ENCODE assay signal across 10 cellular contexts in the genomic region with DNA sequence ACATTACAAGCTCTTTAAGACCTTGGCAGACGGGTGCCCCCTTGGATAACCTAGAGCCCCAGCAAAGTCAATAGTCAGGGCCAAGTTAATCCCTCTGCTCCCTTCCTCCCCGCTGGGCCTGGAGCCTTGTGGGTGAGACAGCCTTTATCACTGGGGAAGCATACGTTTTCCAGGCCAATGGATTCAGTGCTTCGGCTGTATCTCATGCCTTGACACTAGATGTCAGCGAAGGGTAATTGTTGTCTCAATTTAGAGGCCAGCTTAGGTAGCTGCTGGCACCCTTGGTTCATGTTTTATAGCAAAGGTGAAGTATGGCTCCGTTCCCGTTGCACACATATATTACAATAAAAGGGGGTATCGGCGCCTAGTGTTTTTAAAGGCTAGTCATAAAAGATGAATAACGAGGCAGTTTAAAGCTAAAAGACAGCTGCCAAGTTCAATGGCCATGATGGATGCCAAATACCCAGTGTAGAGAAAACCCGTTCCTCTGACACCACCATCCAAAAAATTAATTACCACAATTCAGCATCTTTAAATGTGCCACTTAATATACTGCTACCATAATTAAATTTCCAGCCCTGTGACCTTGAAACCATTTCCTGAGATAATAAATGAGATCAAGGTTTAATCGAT. TPM values are rescaled to one million over a fixed set of nuclear protein-coding genes. Genes with fewer than 3 reads are reported as not detected.
A peak's percentile ranks its signal among the peaks of the same experiment; 100 is the strongest.
DNase-seq lines count a peak whose midpoint lies in the region; FAIRE-seq and TF ChIP-seq lines count a peak whose summit lies in the region.
"Had no signal": no experiment of that assay in that cellular context is flagged by ENCODE, and none has a peak within 500 bp of the region (broad histone marks: within the 10 kb centered on the region; RNA-seq: fewer than 3 reads in every experiment).

No MANE protein-coding gene starts in this region.

- FAIRE-seq in small intestine (lab: Jason Lieb, UNC): no peak

- H3K27me3 ChIP-seq in endodermal cell (ENCODE audit: control insufficient read depth, insufficient read depth, low read length, poor library complexity, severe bottlenecking) (no peaks in the 10 kb centered on the region), small intestine (ENCODE audit: control insufficient read depth in 2 of 2, insufficient read depth in 2 of 2, low read length in 2 of 2) (peaks cover 0 to 7% of the 10 kb centered on the region in 2 donors), vagina (no peaks in the 10 kb centered on the region)
- no peaks in the 10 kb centered on the region for H3K27me3 ChIP-seq in CD8-positive, alpha-beta memory T cell (ENCODE audit: insufficient read depth, low read length, poor library complexity, severe bottlenecking)

- H3K36me3 ChIP-seq in endodermal cell (ENCODE audit: control insufficient read depth, insufficient read depth, low read length) (no peaks in the 10 kb centered on the region), small intestine (ENCODE audit: control insufficient read depth in 2 of 2, insufficient read depth in 2 of 2, low read length in 2 of 2) (no peaks in the 10 kb centered on the region), vagina (no peaks in the 10 kb centered on the region)
- H3K36me3 ChIP-seq in CD8-positive, alpha-beta memory T cell (ENCODE audit: insufficient read depth, low read length): no peaks in the 10 kb centered on the region

- H3K4me1 ChIP-seq in endodermal cell (ENCODE audit: control insufficient read depth, insufficient read depth, low read length): no peaks in the 10 kb centered on the region
- H3K4me1 ChIP-seq in small intestine (ENCODE audit: control insufficient read depth in 2 of 2, insufficient read depth in 1 of 2, low read depth in 1 of 2, low read length in 1 of 2): no peaks in the 10 kb centered on the region
- no peaks in the 10 kb centered on the region for H3K4me1 ChIP-seq in CD8-positive, alpha-beta memory T cell (ENCODE audit: insufficient read depth, low read length)
- H3K4me1 ChIP-seq in vagina: no peaks in the 10 kb centered on the region

- CTCF ChIA-PET in activated CD4-positive, alpha-beta T cell treated with anti-CD3 and anti-CD28 coated beads, Interleukin-2, amount 10 ng/mL, durations not matched to agents 7 days and 5 days (lab: Charles Lee): interaction anchor here (1.3 to 1.6 kb wide), 3 partner anchors 10 to 104 kb away, joined by 3 to 5 read pairs (median 4); no protein-coding TSS in a partner anchor
- CTCF ChIA-PET in CD8-positive, alpha-beta memory T cell (lab: Charles Lee): interaction anchor here (1.4 to 4.8 kb wide), 2 partner anchors 11 to 244 kb away, joined by 4 to 20 read pairs; no protein-coding TSS in a partner anchor

- H3K27me3 Mint-ChIP-seq in activated CD4-positive, alpha-beta T cell treated with anti-CD3 and anti-CD28 coated beads, Interleukin-2, amount 10 ng/mL, durations not matched to agents 7 days and 5 days: peaks cover 8% of the 10 kb centered on the region
- H3K27me3 Mint-ChIP-seq in endodermal cell (ENCODE audit: insufficient read depth): peaks cover 9% of the 10 kb centered on the region
- H3K27me3 Mint-ChIP-seq in CD8-positive, alpha-beta memory T cell: peaks cover 22 to 46% of the 10 kb centered on the region in 2 donors

- no peak overlapping the region for H3K9ac ChIP-seq in endodermal cell (ENCODE audit: extremely low read depth, low read length, poor library complexity, severe bottlenecking)

- intact Hi-C loops in vagina (cut with DNase I): no loop called here

- peaks cover 2% of the 10 kb centered on the region for H3K36me3 Mint-ChIP-seq in activated CD4-positive, alpha-beta T cell treated with anti-CD3 and anti-CD28 coated beads, Interleukin-2, amount 10 ng/mL, durations not matched to agents 7 days and 5 days (ENCODE audit: low read depth)
- peaks cover 3% of the 10 kb centered on the region for H3K36me3 Mint-ChIP-seq in endodermal cell (ENCODE audit: low read depth)
- no peaks in the 10 kb centered on the region for H3K36me3 Mint-ChIP-seq in CD8-positive, alpha-beta memory T cell
- H3K36me3 Mint-ChIP-seq: mesothelial cell of epicardium had no signal

- no peak overlapping the region for H3K27ac ChIP-seq in endodermal cell (ENCODE audit: low read depth, low read length)
- no peak overlapping the region for H3K27ac ChIP-seq in small intestine (ENCODE audit: low read depth in 1 of 2, low read length in 1 of 2)
- H3K27ac ChIP-seq in CD8-positive, alpha-beta memory T cell (ENCODE audit: low read depth, low read length): no peak overlapping the region
- no peak overlapping the region for H3K27ac ChIP-seq in vagina

- POLR2A ChIA-PET in activated CD4-positive, alpha-beta T cell treated with anti-CD3 and anti-CD28 coated beads, Interleukin-2, amount 10 ng/mL, durations not matched to agents 7 days and 5 days (lab: Charles Lee): no interaction called here
- POLR2A ChIA-PET in CD8-positive, alpha-beta memory T cell (lab: Charles Lee): no interaction called here

- 62 to 75% methylated on average over 8 to 12 of the region's 12 CpGs for WGBS in endodermal cell (ENCODE audit: insufficient coverage in 1 of 2, insufficient read length in 1 of 2), 2 experiments
- 17 to 42% (median 29%) methylated on average over 12 of the region's 12 CpGs for WGBS in small intestine, 3 donors

- H3K4me1 Mint-ChIP-seq in activated CD4-positive, alpha-beta T cell treated with anti-CD3 and anti-CD28 coated beads, Interleukin-2, amount 10 ng/mL, durations not matched to agents 7 days and 5 days: no peaks in the 10 kb centered on the region
- peaks cover 24% of the 10 kb centered on the region for H3K4me1 Mint-ChIP-seq in endodermal cell
- no peaks in the 10 kb centered on the region for H3K4me1 Mint-ChIP-seq in CD8-positive, alpha-beta memory T cell
- H3K4me1 Mint-ChIP-seq: CD4-positive, CD25-positive, alpha-beta regulatory T cell; mesothelial cell of epicardium had no signal

- no peak overlapping the region for H3K4me3 ChIP-seq in endodermal cell (ENCODE audit: low read length)
- H3K4me3 ChIP-seq in small intestine (ENCODE audit: low read depth in 1 of 2, low read length in 2 of 2): no peak overlapping the region
- no peak overlapping the region for H3K4me3 ChIP-seq in CD8-positive, alpha-beta memory T cell (ENCODE audit: low read length)
- no peak overlapping the region for H3K4me3 ChIP-seq in vagina

- H3K27ac Mint-ChIP-seq in activated CD4-positive, alpha-beta T cell treated with anti-CD3 and anti-CD28 coated beads, Interleukin-2, amount 10 ng/mL, durations not matched to agents 7 days and 5 days: no peak overlapping the region
- H3K27ac Mint-ChIP-seq in endodermal cell: no peak overlapping the region
- no peak overlapping the region for H3K27ac Mint-ChIP-seq in CD8-positive, alpha-beta memory T cell
- H3K27ac Mint-ChIP-seq: CD4-positive, CD25-positive, alpha-beta regulatory T cell; mesothelial cell of epicardium had no signal

- H3K9me3 ChIP-seq in endodermal cell (ENCODE audit: control insufficient read depth, low read length) (peaks cover 16% of the 10 kb centered on the region), small intestine (ENCODE audit: control insufficient read depth, low read depth) (no peaks in the 10 kb centered on the region), vagina (no peaks in the 10 kb centered on the region)
- H3K9me3 ChIP-seq in CD8-positive, alpha-beta memory T cell (ENCODE audit: low read length): peaks cover 10% of the 10 kb centered on the region

- peak; percentile 17 for DNase-seq in activated CD4-positive, alpha-beta T cell treated with anti-CD3 and anti-CD28 coated beads, Interleukin-2, amount 10 ng/mL, durations not matched to agents 7 days and 5 days
- no peak for DNase-seq in activated CD4-positive, alpha-beta T cell treated with anti-CD3 and anti-CD28 coated beads for 4 hours
- DNase-seq in NCI-H510A (lab: John Stamatoyannopoulos, UW): peak; percentile 19
- DNase-seq in endodermal cell: peak; percentile 80
- peak; percentile 52 for DNase-seq in small intestine
- DNase-seq in CD8-positive, alpha-beta memory T cell: no peak
- no peak for DNase-seq in SK-N-DZ (ENCODE audit: low spot score)
- DNase-seq in vagina (ENCODE audit: extremely low spot score in 2 of 2): no peak

- TF ChIP-seq POLR2A in vagina (IDR thresholded peaks at IDR 0.05): no peak

- peak; percentile 68 for TF ChIP-seq CTCF in endodermal cell (conservative IDR thresholded peaks at IDR 0.05)
- TF ChIP-seq CTCF in vagina (IDR thresholded peaks at IDR 0.05): no peak

- no peak overlapping the region for H3K4me3 Mint-ChIP-seq in activated CD4-positive, alpha-beta T cell treated with anti-CD3 and anti-CD28 coated beads, Interleukin-2, amount 10 ng/mL, durations not matched to agents 7 days and 5 days
- H3K4me3 Mint-ChIP-seq in endodermal cell: no peak overlapping the region
- no peak overlapping the region for H3K4me3 Mint-ChIP-seq in CD8-positive, alpha-beta memory T cell
- H3K4me3 Mint-ChIP-seq: CD4-positive, CD25-positive, alpha-beta regulatory T cell; mesothelial cell of epicardium had no signal

- peaks cover 6% of the 10 kb centered on the region for H3K9me3 Mint-ChIP-seq in activated CD4-positive, alpha-beta T cell treated with anti-CD3 and anti-CD28 coated beads, Interleukin-2, amount 10 ng/mL, durations not matched to agents 7 days and 5 days
- peaks cover 22% of the 10 kb centered on the region for H3K9me3 Mint-ChIP-seq in endodermal cell
- H3K9me3 Mint-ChIP-seq in CD8-positive, alpha-beta memory T cell: peaks cover 4 to 11% (median 8%) of the 10 kb centered on the region in 5 donors

RNA-seq across cellular contexts. Expression of gene BNIP2, which starts 52.3 kb away (rescaled TPM):
- total RNA-seq in activated CD4-positive, alpha-beta T cell treated with anti-CD3 and anti-CD28 coated beads, Interleukin-2, amount 10 ng/mL, durations not matched to agents 7 days and 5 days: 10 to 100 TPM; 73.3 to 75.2 TPM
- total RNA-seq in endodermal cell (10 to 100 TPM; 52.3 to 52.6 TPM), vagina (83.2 TPM)
- polyA plus RNA-seq in endodermal cell (2013, experiment 1 of 2): 34.7 TPM
- 30.8 TPM for polyA plus RNA-seq in endodermal cell (2013, experiment 2 of 2)
- polyA plus RNA-seq in small intestine: 10 to 100 TPM; 26.7 to 37.8 (median 35.9) TPM
- 10 to 100 TPM; 62.7 to 65.2 TPM for total RNA-seq in CD8-positive, alpha-beta memory T cell
- 107 TPM for polyA plus RNA-seq in CD8-positive, alpha-beta memory T cell
- polyA plus RNA-seq in SK-N-DZ (2014; cell fraction: cytosol; rRNA removed): 48.9 and 67.9 TPM in 2 replicates
- polyA plus RNA-seq in SK-N-DZ (2014; cell fraction: nucleus; rRNA removed): 41.6 and 46.3 TPM in 2 replicates

Comparison
In these comparisons a context has a peak if more than half of its experiments do, and no peak if none do; other contexts are left out.
1. DNase-seq: peak in activated CD4-positive, alpha-beta T cell treated with anti-CD3 and anti-CD28 coated beads, Interleukin-2, amount 10 ng/mL, durations not matched to agents 7 days and 5 days (single experiment), NCI-H510A (single experiment), endodermal cell (single experiment) and small intestine (single experiment); none in activated CD4-positive, alpha-beta T cell treated with anti-CD3 and anti-CD28 coated beads for 4 hours (0 of 2), CD8-positive, alpha-beta memory T cell (0 of 5), SK-N-DZ (single experiment) and vagina (0 of 2).